12 cellular contexts compared by ENCODE assay signal in the genomic region with DNA sequence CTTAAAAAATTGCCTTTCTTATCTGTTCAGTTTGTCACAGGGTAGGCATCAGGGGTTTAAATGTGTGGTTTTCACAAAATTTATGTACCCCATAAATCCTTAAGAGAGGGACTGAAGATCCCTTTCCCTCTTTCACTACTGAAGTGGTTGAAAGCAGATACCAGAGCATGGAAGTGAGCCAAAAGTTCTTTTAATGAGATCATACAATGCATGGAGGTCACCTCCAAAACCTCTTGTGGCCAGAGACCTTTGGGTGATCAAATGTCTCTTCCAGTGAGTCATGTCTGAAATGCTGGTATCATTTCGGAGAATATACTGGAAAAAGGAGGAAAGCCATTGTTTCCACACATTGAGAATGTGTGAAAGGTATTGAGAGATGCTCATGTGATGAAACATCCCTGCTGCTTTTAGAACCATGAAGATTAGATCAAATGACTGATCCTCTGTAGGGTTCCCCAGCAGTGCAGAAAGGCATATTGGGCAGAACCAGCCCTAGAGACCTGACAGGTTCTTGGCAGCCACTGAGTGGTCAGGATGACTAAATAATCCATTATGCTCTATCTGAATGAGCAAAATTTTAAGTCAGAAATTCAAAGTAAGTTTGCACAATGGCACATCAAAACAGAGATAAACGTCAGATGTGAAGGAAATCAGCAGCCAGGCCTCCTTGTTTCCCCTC.
DNase-seq lines count a peak whose midpoint lies in the region; ATAC-seq and TF ChIP-seq lines count a peak whose summit lies in the region.
"Had no signal": no experiment of that assay in that cellular context is flagged by ENCODE, and none has a peak within 500 bp of the region (broad histone marks: within the 10 kb centered on the region; RNA-seq: fewer than 3 reads in every experiment).

No MANE protein-coding gene starts in this region.

- RAD21 ChIA-PET in HCT116 (lab: Charles Lee; ENCODE audit: low non-redundant PET in 1 of 2, low total read pairs in 2 of 2, uncharacterized antibody in 2 of 2, unreplicated experiment in 2 of 2): no interaction called here

- H3K9me3 Mint-ChIP-seq in mesothelial cell of epicardium: peaks cover 7% of the 10 kb centered on the region
- H3K9me3 Mint-ChIP-seq in H9: no peaks in the 10 kb centered on the region
- H3K9me3 Mint-ChIP-seq: immature natural killer cell had no signal

- no peak overlapping the region for H3K14ac ChIP-seq in H9 (ENCODE audit: insufficient read depth, low read length)

- no peak overlapping the region for H2AK5ac ChIP-seq in H9 (ENCODE audit: insufficient read length, low read length)

- H3K23me2 ChIP-seq in H9 (ENCODE audit: insufficient read length, low read depth, low read length, poor library complexity, severe bottlenecking): no peaks in the 10 kb centered on the region

- intact Hi-C loops in HCT116 (cut with micrococcal nuclease): loop anchor here (5.0 kb wide), 1 partner anchor 65 kb away; no protein-coding TSS in a partner anchor

- H2BK15ac ChIP-seq in H9 (ENCODE audit: low read depth, low read length): no peak overlapping the region

- H4K91ac ChIP-seq in H9 (ENCODE audit: insufficient read length, low read depth, low read length): no peak overlapping the region

- H3K18ac ChIP-seq in H9 (ENCODE audit: insufficient read length, low read depth, low read length): no peak overlapping the region

- H3K36me3 Mint-ChIP-seq in mesothelial cell of epicardium (no peaks in the 10 kb centered on the region), H9 (ENCODE audit: insufficient read depth in 1 of 3, low read depth in 3 of 3) (peaks cover 0 to 1% (median 0%) of the 10 kb centered on the region in 3 experiments; a peak in 3 of 7 replicates)

- H3K56ac ChIP-seq in H9 (ENCODE audit: insufficient read length, low read depth, low read length): no peak overlapping the region

- no peak overlapping the region for H3K4me3 Mint-ChIP-seq in mesothelial cell of epicardium
- H3K4me3 Mint-ChIP-seq in H9: no peak overlapping the region
- H3K4me3 Mint-ChIP-seq: immature natural killer cell had no signal

- ATAC-seq in HCT116: peak; percentile 88

- H3K79me2 ChIP-seq in HCT116 (ENCODE audit: insufficient read depth, low read length) (no peaks in the 10 kb centered on the region), H9 (ENCODE audit: insufficient read depth, low read length) (no peaks in the 10 kb centered on the region)

- no peaks in the 10 kb centered on the region for H3K27me3 Mint-ChIP-seq in mesothelial cell of epicardium (ENCODE audit: low read depth)
- no peaks in the 10 kb centered on the region for H3K27me3 Mint-ChIP-seq in H9 (ENCODE audit: low read depth)

- H2BK5ac ChIP-seq in H9 (ENCODE audit: insufficient read length, low read length): no peak overlapping the region

- H3K27ac ChIP-seq in HCT116 (ENCODE audit: low read depth, low read length) (peak overlapping the region; percentile 20; the same call in 1 of the 2 replicates), H9 (ENCODE audit: insufficient read length, low read depth, low read length) (no peak overlapping the region)
- H3K27ac ChIP-seq: KMS-11, thyroid gland had no signal

- CTCF ChIA-PET in HCT116 (lab: Charles Lee): no interaction called here

- H3K27ac Mint-ChIP-seq in mesothelial cell of epicardium (no peak overlapping the region), H9 (no peak overlapping the region)

- H3K23ac ChIP-seq in H9 (ENCODE audit: insufficient read length, low read depth, low read length): no peak overlapping the region

- peaks cover 33 to 38% of the 10 kb centered on the region in 2 experiments for H3K4me1 ChIP-seq in HCT116 (ENCODE audit: control insufficient read depth in 1 of 2, insufficient read depth in 2 of 2, low read length in 2 of 2)
- no peaks in the 10 kb centered on the region for H3K4me1 ChIP-seq in H9 (ENCODE audit: insufficient read depth, low read length)
- H3K4me1 ChIP-seq: thyroid gland had no signal

- in situ Hi-C loops in SK-MEL-5 (cut with HindIII; ENCODE audit: low pct_unique_long_range_greater_than_20kb, low sequenced_read_pairs): no loop called here

- no peak overlapping the region for H2BK20ac ChIP-seq in H9 (ENCODE audit: low read depth, low read length, poor library complexity, severe bottlenecking)

- H3K36me3 ChIP-seq in HCT116 (ENCODE audit: control insufficient read depth in 1 of 2, insufficient read depth in 2 of 2, low read length in 2 of 2): no peaks in the 10 kb centered on the region
- H3K36me3 ChIP-seq: thyroid gland had no signal

- no TSS peak for BruUV-seq in HCT116 (replicated peaks; lab: Mats Ljungman, UMichigan)

- H3K9me2 ChIP-seq in HCT116 (ENCODE audit: insufficient read depth): no peaks in the 10 kb centered on the region

- no CpG with 5 or more reads among the region's 2 CpGs for WGBS in H9 (ENCODE audit: extremely low coverage, insufficient read length, low lambda C conversion rate)

- DNase-seq in AG09309 (ENCODE audit: low read depth): peak; percentile 63
- peak; percentile 92 for DNase-seq in HCT116 (ENCODE audit: low read depth, low spot score)
- DNase-seq in SK-MEL-5 (ENCODE audit: low read depth, low spot score): peak; percentile 7
- DNase-seq in fibroblast of pulmonary artery (ENCODE audit: low read depth): peak; percentile 90
- DNase-seq in mesothelial cell of epicardium (ENCODE audit: low spot score in 2 of 2, unreplicated experiment in 2 of 2): no peak
- DNase-seq in GM10266 (ENCODE audit: extremely low spot score): no peak
- no peak for DNase-seq in H9
- DNase-seq in C1 segment of cervical spinal cord (lab: John Stamatoyannopoulos, UW): no peak
- DNase-seq: immature natural killer cell, small intestine, thyroid gland had no signal

- no peak for TF ChIP-seq CTCF in AG09309 (IDR thresholded peaks at IDR 0.05; ENCODE audit: control insufficient read depth, insufficient read depth, low read depth, low read length, missing control alignments)
- no peak for TF ChIP-seq CTCF in HCT116 (IDR thresholded peaks at IDR 0.05 in 2 of 3, conservative IDR thresholded peaks at IDR 0.05 in 1 of 3; ENCODE audit: borderline replicate concordance in 1 of 3, insufficient read depth in 1 of 3, low read depth in 2 of 3, low read length in 2 of 3)
- TF ChIP-seq CTCF in fibroblast of pulmonary artery (IDR thresholded peaks at IDR 0.05; ENCODE audit: low read length, missing control alignments): no peak
- TF ChIP-seq CTCF in mesothelial cell of epicardium (IDR thresholded peaks at IDR 0.05; ENCODE audit: unreplicated experiment): no peak
- no peak for TF ChIP-seq CTCF in GM10266 (IDR thresholded peaks at IDR 0.05; ENCODE audit: control insufficient read depth, insufficient read depth, low read depth, missing control alignments)
- no peak for TF ChIP-seq CTCF in H9 (conservative IDR thresholded peaks at IDR 0.05)

- TF ChIP-seq POLR2A in HCT116 (IDR thresholded peaks at IDR 0.05; ENCODE audit: borderline replicate concordance, extremely low read depth, insufficient read depth, insufficient read length): no peak

- H3K27me3 ChIP-seq in HCT116 (ENCODE audit: insufficient read depth, low read length) (no peaks in the 10 kb centered on the region), H9 (ENCODE audit: insufficient read depth, low read length) (no peaks in the 10 kb centered on the region)
- H3K27me3 ChIP-seq: thyroid gland had no signal

- H4K5ac ChIP-seq in H9 (ENCODE audit: insufficient read length, low read depth, low read length): no peak overlapping the region

- POLR2A ChIA-PET in HCT116 (lab: Charles Lee): no interaction called here

- H2AFZ ChIP-seq in HCT116 (ENCODE audit: low read depth, low read length, poor library complexity, severe bottlenecking) (no peak overlapping the region), H9 (ENCODE audit: low read length) (no peak overlapping the region)

- no peak overlapping the region for H3T11ph ChIP-seq in H9 (ENCODE audit: low read length)

- no peak overlapping the region for H2BK120ac ChIP-seq in H9 (ENCODE audit: low read depth, low read length, poor library complexity, severe bottlenecking)

- peaks cover 11% of the 10 kb centered on the region for H3K4me1 Mint-ChIP-seq in mesothelial cell of epicardium
- peaks cover 8 to 10% of the 10 kb centered on the region in 2 experiments for H3K4me1 Mint-ChIP-seq in H9

- H4K20me1 ChIP-seq in HCT116 (ENCODE audit: insufficient read depth): no peaks in the 10 kb centered on the region
- H4K20me1 ChIP-seq in H9 (ENCODE audit: control insufficient read depth, insufficient read depth, insufficient read length): no peaks in the 10 kb centered on the region

- no peaks in the 10 kb centered on the region for H3K9me3 ChIP-seq in HCT116 (ENCODE audit: control insufficient read depth in 1 of 2, insufficient read depth in 1 of 2, low read depth in 1 of 2, low read length in 2 of 2)
- no peaks in the 10 kb centered on the region for H3K9me3 ChIP-seq in H9 (ENCODE audit: control insufficient read depth, low read depth, low read length)
- H3K9me3 ChIP-seq: thyroid gland had no signal

- H3K9ac ChIP-seq in HCT116 (ENCODE audit: low read length) (no peak overlapping the region), H9 (ENCODE audit: extremely low read depth, insufficient read length, low read length) (no peak overlapping the region)
- H3K9ac ChIP-seq: KMS-11 had no signal

- H3K4ac ChIP-seq in H9 (ENCODE audit: low read depth, low read length): no peak overlapping the region

- no peak overlapping the region for H4K8ac ChIP-seq in H9 (replicated peaks; ENCODE audit: insufficient read length, low read depth, low read length)

- H3K79me1 ChIP-seq in H9 (ENCODE audit: insufficient read depth, low read depth, low read length, poor library complexity, severe bottlenecking): no peaks in the 10 kb centered on the region

- peak; percentile 30; the same call in 1 of the 2 replicates for TF ChIP-seq RAD21 in HCT116 (IDR thresholded peaks at IDR 0.05; ENCODE audit: low read depth)

- peak overlapping the region; percentile 36 for H3K4me2 ChIP-seq in HCT116 (ENCODE audit: low read length)
- H3K4me2 ChIP-seq in H9 (ENCODE audit: insufficient read depth, insufficient read length, low read length): no peak overlapping the region
- H3K4me2 ChIP-seq: KMS-11 had no signal

- H3K4me3 ChIP-seq in AG09309 (ENCODE audit: control insufficient read depth, low read depth, low read length) (no peak overlapping the region), HCT116 (replicated peaks in 1 of 2; ENCODE audit: low read depth in 1 of 2, low read length in 2 of 2) (no peak overlapping the region), fibroblast of pulmonary artery (replicated peaks; ENCODE audit: low read depth, low read length) (no peak overlapping the region)
- H3K4me3 ChIP-seq: thyroid gland had no signal

- H2BK12ac ChIP-seq in H9 (ENCODE audit: insufficient read length, low read depth, low read length): no peak overlapping the region

Comparison
In these comparisons a context has a peak if more than half of its experiments do, and no peak if none do; other contexts are left out.
1. DNase-seq: peak in AG09309 (single experiment), HCT116 (single experiment), SK-MEL-5 (single experiment) and fibroblast of pulmonary artery (single experiment); none in mesothelial cell of epicardium (0 of 2), GM10266 (single experiment), H9 (single experiment) and C1 segment of cervical spinal cord (0 of 14).